In the genomic region with DNA sequence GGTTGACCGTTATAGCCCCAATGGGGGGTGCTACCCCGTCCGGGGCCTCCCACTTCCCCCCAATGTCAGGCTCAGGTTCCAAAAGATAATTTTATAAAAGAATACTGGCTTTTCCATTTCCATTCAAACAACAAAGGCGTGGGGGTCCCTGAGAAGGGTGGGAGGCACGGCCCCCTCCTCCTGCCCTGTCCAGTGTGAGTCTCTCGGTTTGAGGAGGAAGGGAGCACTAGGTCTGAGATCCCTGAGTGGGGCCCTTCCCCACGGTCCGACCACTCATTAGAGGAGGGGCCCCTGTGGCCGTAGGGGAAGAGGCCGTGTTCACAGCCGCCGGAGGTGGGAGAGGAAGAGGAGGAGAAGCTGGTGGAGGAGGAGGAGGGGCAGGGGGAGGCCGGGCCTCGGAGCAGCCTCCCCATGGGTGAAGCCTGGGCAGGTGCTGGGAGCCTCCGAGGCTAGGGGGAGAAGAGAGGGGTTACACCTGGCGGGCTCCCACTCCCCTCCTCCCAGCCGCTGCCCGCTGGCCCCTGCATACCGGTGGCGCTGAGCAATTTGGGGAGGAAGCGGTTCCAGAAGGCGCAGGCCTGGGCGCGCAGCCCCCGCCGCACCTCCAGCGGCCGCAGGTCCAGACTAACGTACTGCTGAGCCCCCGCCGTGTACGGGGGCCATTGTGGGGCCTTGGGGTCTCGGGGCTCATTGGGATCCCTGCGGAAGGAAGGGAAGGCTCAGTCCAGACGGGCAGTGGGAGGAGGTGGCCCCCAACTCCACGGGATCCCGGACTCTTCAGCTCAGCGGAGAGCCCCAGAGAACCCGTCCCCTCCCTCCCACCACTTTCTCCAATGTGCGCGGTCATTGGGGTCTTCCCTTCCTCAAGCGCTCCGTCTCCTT, we compare ENCODE assay signal across 8 cellular contexts. TPM values are rescaled to one million over a fixed set of nuclear protein-coding genes. Genes with fewer than 3 reads are reported as not detected.
DNase-seq lines count a peak whose midpoint lies in the region; ATAC-seq, FAIRE-seq and TF ChIP-seq lines count a peak whose summit lies in the region.

No MANE protein-coding gene starts in this region.

- peak overlapping the region; percentile 64 to 92 for H3K9ac ChIP-seq in K562 (ENCODE audit: insufficient read depth in 1 of 2, low read depth in 2 of 2, low read length in 2 of 2)

- CTCF ChIA-PET in K562 (lab: Yijun Ruan, JAX; ENCODE audit: low intra/inter-chr PET ratio): interaction anchor here (0.6 kb wide), 1 partner anchor 20 kb away, joined by 3 read pairs; no protein-coding TSS in a partner anchor

- TF ChIP-seq CTCF in heart left ventricle (IDR thresholded peaks at IDR 0.05) (no peak), K562 (IDR thresholded peaks at IDR 0.05 in 2 of 3, conservative IDR thresholded peaks at IDR 0.05 in 1 of 3; ENCODE audit: insufficient read depth in 2 of 3, low read depth in 1 of 3, low read length in 3 of 3) (no peak), lung (IDR thresholded peaks at IDR 0.05; ENCODE audit: control extremely low read depth, extremely low read depth) (no peak)

- no peak for ATAC-seq in heart left ventricle
- no peak for ATAC-seq in K562
- ATAC-seq in lung (ENCODE audit: insufficient read depth, low FRiP score): no peak

- FAIRE-seq in K562 (lab: Jason Lieb, UNC): no peak

- 15 to 26% (median 21%) methylated on average over 34 to 43 of the region's 43 CpGs for WGBS in heart left ventricle, 4 donors
- 57% methylated on average over 25 of the region's 43 CpGs for WGBS in K562 (ENCODE audit: insufficient coverage, low coverage, missing lambda C conversion rate)
- 12 to 19% methylated on average over 33 to 43 of the region's 43 CpGs for WGBS in lung, 2 donors

- TF ChIP-seq EP300 in K562 (IDR thresholded peaks at IDR 0.05; ENCODE audit: low read length): no peak

- peak overlapping the region; percentile 48 to 81 (median 73) for H3K4me3 ChIP-seq in heart left ventricle
- peak overlapping the region; percentile 54 for H3K4me3 ChIP-seq in K562
- H3K4me3 ChIP-seq in lung: no peak overlapping the region

- H3K79me2 ChIP-seq in K562 (ENCODE audit: control insufficient read depth, insufficient read depth, low read length): peaks cover 38% of the 10 kb centered on the region

- peaks cover 2 to 30% (median 28%) of the 10 kb centered on the region in 9 donors for H3K36me3 ChIP-seq in heart left ventricle
- H3K36me3 ChIP-seq in K562 (ENCODE audit: control insufficient read depth, insufficient read depth, low read length): peaks cover 31% of the 10 kb centered on the region
- peaks cover 5 to 23% of the 10 kb centered on the region in 2 donors for H3K36me3 ChIP-seq in lung (ENCODE audit: control insufficient read depth in 2 of 2, insufficient read depth in 2 of 2, low read length in 2 of 2)

- H3K27ac ChIP-seq in heart left ventricle (peak overlapping the region in 11 of 12 donors; percentile 76 to 93 (median 91)), K562 (ENCODE audit: extremely low read depth, low read depth, low read length) (peak overlapping the region; percentile 77), lung (ENCODE audit: low read depth in 1 of 2, low read length in 1 of 2) (peak overlapping the region; percentile 83 to 94), caudate nucleus (ENCODE audit: low read depth, low read length) (no peak overlapping the region)

- H3K9me1 ChIP-seq in K562 (ENCODE audit: control insufficient read depth, insufficient read depth, low read length): peaks cover 5% of the 10 kb centered on the region

- H3K9me3 ChIP-seq in heart left ventricle: no peaks in the 10 kb centered on the region
- no peaks in the 10 kb centered on the region for H3K9me3 ChIP-seq in K562 (replicated peaks; ENCODE audit: control insufficient read depth, insufficient read depth, low read depth, low read length)
- H3K9me3 ChIP-seq in lung (ENCODE audit: control insufficient read depth in 2 of 2, insufficient read depth in 1 of 2, low read length in 1 of 2): no peaks in the 10 kb centered on the region

- in situ Hi-C loops in K562 (cut with MboI): loop anchor here (5.0 kb wide), 1 partner anchor 166 kb away; no protein-coding TSS in a partner anchor

- H3K4me2 ChIP-seq in K562 (ENCODE audit: insufficient read depth, low read length): peak overlapping the region; percentile 87

- POLR2A ChIA-PET in K562 (lab: Yijun Ruan, JAX): interaction anchor here (0.9 to 6.3 kb wide), 4 partner anchors 15 to 382 kb away, joined by 3 to 144 read pairs (median 4); partner anchors contain the start of gene SRRT

- H3K4me1 ChIP-seq in heart left ventricle (peaks cover 6 to 63% (median 36%) of the 10 kb centered on the region in 12 donors), K562 (replicated peaks in 1 of 2; ENCODE audit: control insufficient read depth in 2 of 2, insufficient read depth in 2 of 2, low read length in 2 of 2) (peaks cover 33 to 95% of the 10 kb centered on the region in 2 experiments), lung (ENCODE audit: control insufficient read depth in 2 of 2, insufficient read depth in 2 of 2, low read length in 2 of 2) (peaks cover 4 to 23% of the 10 kb centered on the region in 2 donors)

- no peak for TF ChIP-seq RAD21 in K562 (CRISPR knock-in tag; conservative IDR thresholded peaks at IDR 0.05 in 1 of 2, IDR thresholded peaks at IDR 0.05 in 1 of 2)

- H2AFZ ChIP-seq in K562 (ENCODE audit: low read depth, low read length): peak overlapping the region; percentile 79

- intact Hi-C loops in heart left ventricle (cut with DNase I) (loop anchor here in 5 of 10 donors (5.0 to 10.0 kb wide), 7 partner anchors 186 to 404 kb away; no protein-coding TSS in a partner anchor), cardiac septum (cut with DNase I) (loop anchor here (10.0 kb wide), 1 partner anchor 274 kb away; the partner anchor contains the start of gene VGF), K562 (cut with micrococcal nuclease) (no loop called here)

- no TSS peak for BruUV-seq in K562 (replicated peaks; lab: Mats Ljungman, UMichigan)

- H3K27me3 ChIP-seq in heart left ventricle: peaks cover 4 to 43% (median 14%) of the 10 kb centered on the region in 9 donors
- H3K27me3 ChIP-seq in K562 (ENCODE audit: control insufficient read depth in 2 of 2, insufficient read depth in 2 of 2, low read length in 2 of 2): no peaks in the 10 kb centered on the region
- H3K27me3 ChIP-seq in lung (ENCODE audit: control insufficient read depth, insufficient read depth): no peaks in the 10 kb centered on the region

- H4K20me1 ChIP-seq in K562 (replicated peaks; ENCODE audit: control insufficient read depth, insufficient read depth, low read length): peaks cover 21% of the 10 kb centered on the region

- peak in 2 of 5 donors; percentile 34 to 60 for DNase-seq in heart left ventricle
- no peak for DNase-seq in cardiac septum (ENCODE audit: low spot score)
- DNase-seq in K562 (ENCODE audit: extremely low read depth in 1 of 4, low spot score in 3 of 4): peak; percentile 41 to 55 (median 51)
- no peak for DNase-seq in lung (ENCODE audit: low spot score)
- peak; percentile 57 for DNase-seq in ureter (ENCODE audit: low spot score)
- no peak for DNase-seq in NCI-H2196 (lab: John Stamatoyannopoulos, UW; ENCODE audit: unreplicated experiment)
- DNase-seq in caudate nucleus (lab: John Stamatoyannopoulos, UW): no peak
- DNase-seq in NCI-H2107 treated with DMSO at 0.1 percent for 48 hours (lab: John Stamatoyannopoulos, UW; ENCODE audit: unreplicated experiment): no peak

- TF ChIP-seq POLR2A in heart left ventricle (IDR thresholded peaks at IDR 0.05): no peak
- TF ChIP-seq POLR2A in K562 (conservative IDR thresholded peaks at IDR 0.05): no peak

RNA-seq across cellular contexts. Expression of gene UFSP1, which starts 1.4 kb away (rescaled TPM):
- total RNA-seq in heart left ventricle (1 to 10 TPM; 1.0 to 3.4 (median 1.6) TPM), cardiac septum (2.1 TPM), K562 (2014; rRNA removed) (18.8 and 20.9 TPM in 2 replicates), K562 (2014; rRNA removed; fragmentation: Illumina TruSeq; extraction: Trizol) (1.4 and 2.1 TPM in 2 replicates), K562 (2015; rRNA removed; fragmentation: Illumina TruSeq; extraction: Trizol) (3.5 and 3.7 TPM in 2 replicates), K562 (2021) (7.8 and 8.5 TPM in 2 replicates), lung (1 to 10 TPM; 1.5 to 5.8 TPM), ureter (4.6 TPM)
- polyA plus RNA-seq in heart left ventricle (1 to 10 TPM; 3.4 TPM), K562 (2011; rRNA removed) (1.7 and 2.3 TPM in 2 replicates), K562 (2014; fragmentation: Illumina TruSeq; extraction: Trizol) (1.3 and 2.0 TPM in 2 replicates), K562 (2014; fragmentation: Nextera tagmentation; extraction: Ambion mirVana) (under 1 TPM; 0.50 to 0.53 TPM), K562 (2014; rRNA removed) (13.5 and 14.3 TPM in 2 replicates), lung (1 to 10 TPM; 5.2 to 6.2 TPM)
- 2.3 and 9.4 TPM in 2 replicates for total RNA-seq in K562 (2011; cell fraction: chromatin; rRNA removed; ENCODE audit: low replicate concordance)
- total RNA-seq in K562 (2011; cell fraction: nucleolus; rRNA removed): 15.4 and 16.7 TPM in 2 replicates
- total RNA-seq in K562 (2011; cell fraction: nucleoplasm; rRNA removed): 6.6 and 8.9 TPM in 2 replicates
- 1.4 and 7.3 TPM in 2 replicates for polyA plus RNA-seq in K562 (2011; cell fraction: cytosol; rRNA removed)
- 2.0 and 9.3 TPM in 2 replicates for polyA plus RNA-seq in K562 (2011; cell fraction: nucleus; rRNA removed)
- 4.0 and 6.4 TPM in 2 replicates for polyA plus RNA-seq in K562 (2012)
- 1.4 and 2.4 TPM in 2 replicates for polyA minus RNA-seq in K562 (2011; rRNA and poly(A)+ RNA removed)
- 3.8 and 6.0 TPM in 2 replicates for polyA minus RNA-seq in K562 (2011; cell fraction: cytosol; rRNA and poly(A)+ RNA removed)
- polyA minus RNA-seq in K562 (2011; cell fraction: nucleus; rRNA and poly(A)+ RNA removed): 13.9 and 15.2 TPM in 2 replicates

RNA-seq across cellular contexts. Expression of gene ACHE, which starts 4.8 kb away (rescaled TPM):
- total RNA-seq in heart left ventricle: 1 to 10 TPM in 4 of 9 donors, under 1 TPM in 5; 0.44 to 2.1 (median 0.78) TPM
- under 1 TPM; 0.58 to 0.69 TPM for polyA plus RNA-seq in heart left ventricle
- total RNA-seq in cardiac septum: 2.1 TPM
- 9.6 and 34.7 TPM in 2 replicates for total RNA-seq in K562 (2011; cell fraction: chromatin; rRNA removed; ENCODE audit: low replicate concordance)
- total RNA-seq in K562 (2011; cell fraction: nucleolus; rRNA removed): 25.8 and 31.3 TPM in 2 replicates
- total RNA-seq in K562 (2011; cell fraction: nucleoplasm; rRNA removed): 17.1 and 17.3 TPM in 2 replicates
- total RNA-seq in K562 (2014; rRNA removed): 2.7 and 4.0 TPM in 2 replicates
- total RNA-seq in K562 (2014; rRNA removed; fragmentation: Illumina TruSeq; extraction: Trizol): 0.54 and 0.84 TPM in 2 replicates
- total RNA-seq in K562 (2015; rRNA removed; fragmentation: Illumina TruSeq; extraction: Trizol): 0.51 and 0.87 TPM in 2 replicates
- total RNA-seq in K562 (2021): 7.5 and 8.8 TPM in 2 replicates
- polyA plus RNA-seq in K562 (2011; rRNA removed): 2.5 and 2.8 TPM in 2 replicates
- polyA plus RNA-seq in K562 (2011; cell fraction: cytosol; rRNA removed): 1.4 and 6.8 TPM in 2 replicates
- 9.7 and 46.1 TPM in 2 replicates for polyA plus RNA-seq in K562 (2011; cell fraction: nucleus; rRNA removed)
- 2.2 and 3.3 TPM in 2 replicates for polyA plus RNA-seq in K562 (2012)
- 1.9 and 4.2 TPM in 2 replicates for polyA plus RNA-seq in K562 (2014; fragmentation: Illumina TruSeq; extraction: Trizol)
- under 1 TPM; 0.04 to 0.06 TPM for polyA plus RNA-seq in K562 (2014; fragmentation: Nextera tagmentation; extraction: Ambion mirVana)
- polyA plus RNA-seq in K562 (2014; rRNA removed): 8.0 and 9.3 TPM in 2 replicates
- 0.21 and 1.3 TPM in 2 replicates for polyA minus RNA-seq in K562 (2011; rRNA and poly(A)+ RNA removed)
- 1.2 and 5.0 TPM in 2 replicates for polyA minus RNA-seq in K562 (2011; cell fraction: cytosol; rRNA and poly(A)+ RNA removed)
- polyA minus RNA-seq in K562 (2011; cell fraction: nucleus; rRNA and poly(A)+ RNA removed): 3.3 and 3.9 TPM in 2 replicates
- 1 to 10 TPM; 7.2 to 8.2 TPM for total RNA-seq in lung
- polyA plus RNA-seq in lung: 1 to 10 TPM; 2.6 to 6.2 TPM
- 4.0 TPM for total RNA-seq in ureter

RNA-seq across cellular contexts. Expression of gene SRRT, which starts 16.0 kb away (rescaled TPM):
- total RNA-seq in heart left ventricle (10 to 100 TPM; 31.0 to 62.2 (median 49.5) TPM), cardiac septum (62.9 TPM), K562 (2014; rRNA removed) (155 and 156 TPM in 2 replicates), K562 (2014; rRNA removed; fragmentation: Illumina TruSeq; extraction: Trizol) (51.8 and 71.6 TPM in 2 replicates), K562 (2015; rRNA removed; fragmentation: Illumina TruSeq; extraction: Trizol) (80.6 and 84.4 TPM in 2 replicates), K562 (2021) (238 and 263 TPM in 2 replicates), lung (100 to 1,000 TPM in 1 of 2 donors, 10 to 100 TPM in 1; 58.5 to 120 TPM), ureter (133 TPM)
- polyA plus RNA-seq in heart left ventricle (10 to 100 TPM; 38.0 to 49.7 TPM), K562 (2011; rRNA removed) (36.5 and 68.2 TPM in 2 replicates), K562 (2014; fragmentation: Illumina TruSeq; extraction: Trizol) (143 and 145 TPM in 2 replicates), K562 (2014; fragmentation: Nextera tagmentation; extraction: Ambion mirVana) (10 to 100 TPM; 10.3 to 16.7 TPM), K562 (2014; rRNA removed) (140 and 171 TPM in 2 replicates), lung (10 to 100 TPM; 76.1 to 79.8 TPM)
- 448 and 751 TPM in 2 replicates for total RNA-seq in K562 (2011; cell fraction: chromatin; rRNA removed; ENCODE audit: low replicate concordance)
- total RNA-seq in K562 (2011; cell fraction: nucleolus; rRNA removed): 282 and 327 TPM in 2 replicates
- total RNA-seq in K562 (2011; cell fraction: nucleoplasm; rRNA removed): 310 and 324 TPM in 2 replicates
- 31.1 and 47.3 TPM in 2 replicates for polyA plus RNA-seq in K562 (2011; cell fraction: cytosol; rRNA removed)
- polyA plus RNA-seq in K562 (2011; cell fraction: nucleus; rRNA removed): 397 and 581 TPM in 2 replicates
- 151 and 218 TPM in 2 replicates for polyA plus RNA-seq in K562 (2012)
- 33.4 and 36.1 TPM in 2 replicates for polyA minus RNA-seq in K562 (2011; rRNA and poly(A)+ RNA removed)
- 63.2 and 87.3 TPM in 2 replicates for polyA minus RNA-seq in K562 (2011; cell fraction: cytosol; rRNA and poly(A)+ RNA removed)
- 122 and 159 TPM in 2 replicates for polyA minus RNA-seq in K562 (2011; cell fraction: nucleus; rRNA and poly(A)+ RNA removed)

RNA-seq across cellular contexts. Expression of gene TRIP6, which starts 23.7 kb away (rescaled TPM):
- 10 to 100 TPM in 8 of 9 donors, 1 to 10 TPM in 1; 9.2 to 37.3 (median 17.1) TPM for total RNA-seq in heart left ventricle
- 10 to 100 TPM; 10.6 to 23.1 TPM for polyA plus RNA-seq in heart left ventricle
- 24.4 TPM for total RNA-seq in cardiac septum
- total RNA-seq in K562 (2011; cell fraction: chromatin; rRNA removed; ENCODE audit: low replicate concordance): 66.0 and 118 TPM in 2 replicates
- 92.2 and 99.2 TPM in 2 replicates for total RNA-seq in K562 (2011; cell fraction: nucleolus; rRNA removed)
- 66.9 and 80.3 TPM in 2 replicates for total RNA-seq in K562 (2011; cell fraction: nucleoplasm; rRNA removed)
- total RNA-seq in K562 (2014; rRNA removed): 104 and 108 TPM in 2 replicates
- 28.3 and 28.9 TPM in 2 replicates for total RNA-seq in K562 (2014; rRNA removed; fragmentation: Illumina TruSeq; extraction: Trizol)
- total RNA-seq in K562 (2015; rRNA removed; fragmentation: Illumina TruSeq; extraction: Trizol): 85.7 and 90.5 TPM in 2 replicates
- total RNA-seq in K562 (2021): 141 and 148 TPM in 2 replicates
- 48.5 and 54.0 TPM in 2 replicates for polyA plus RNA-seq in K562 (2011; rRNA removed)
- polyA plus RNA-seq in K562 (2011; cell fraction: cytosol; rRNA removed): 55.2 and 103 TPM in 2 replicates
- 104 and 125 TPM in 2 replicates for polyA plus RNA-seq in K562 (2011; cell fraction: nucleus; rRNA removed)
- polyA plus RNA-seq in K562 (2012): 96.4 and 111 TPM in 2 replicates
- 35.6 and 78.2 TPM in 2 replicates for polyA plus RNA-seq in K562 (2014; fragmentation: Illumina TruSeq; extraction: Trizol)
- 10 to 100 TPM in 1 of 2 experiments, 1 to 10 TPM in 1; 5.9 to 12.0 TPM for polyA plus RNA-seq in K562 (2014; fragmentation: Nextera tagmentation; extraction: Ambion mirVana)
- 103 and 112 TPM in 2 replicates for polyA plus RNA-seq in K562 (2014; rRNA removed)
- polyA minus RNA-seq in K562 (2011; rRNA and poly(A)+ RNA removed): 16.6 and 36.4 TPM in 2 replicates
- polyA minus RNA-seq in K562 (2011; cell fraction: cytosol; rRNA and poly(A)+ RNA removed): 27.3 and 36.2 TPM in 2 replicates
- 31.2 and 31.5 TPM in 2 replicates for polyA minus RNA-seq in K562 (2011; cell fraction: nucleus; rRNA and poly(A)+ RNA removed)
- 10 to 100 TPM; 43.5 to 81.8 TPM for total RNA-seq in lung
- polyA plus RNA-seq in lung: 10 to 100 TPM; 41.4 to 61.2 TPM
- total RNA-seq in ureter: 120 TPM

RNA-seq across cellular contexts. Expression of gene SLC12A9, which starts 38.4 kb away (rescaled TPM):
- total RNA-seq in heart left ventricle (10 to 100 TPM in 1 of 9 donors, 1 to 10 TPM in 8; 4.6 to 23.6 (median 7.0) TPM), cardiac septum (6.9 TPM), K562 (2014; rRNA removed) (10.7 and 13.8 TPM in 2 replicates), K562 (2014; rRNA removed; fragmentation: Illumina TruSeq; extraction: Trizol) (3.3 and 6.1 TPM in 2 replicates), K562 (2015; rRNA removed; fragmentation: Illumina TruSeq; extraction: Trizol) (7.9 and 10.7 TPM in 2 replicates), K562 (2021) (18.7 and 20.2 TPM in 2 replicates), lung (10 to 100 TPM; 28.5 to 49.1 TPM), ureter (41.9 TPM)
- polyA plus RNA-seq in heart left ventricle (10 to 100 TPM in 1 of 2 donors, 1 to 10 TPM in 1; 6.4 to 10.5 TPM), K562 (2011; rRNA removed) (8.4 and 10.6 TPM in 2 replicates), K562 (2014; fragmentation: Illumina TruSeq; extraction: Trizol) (11.7 and 13.7 TPM in 2 replicates), K562 (2014; fragmentation: Nextera tagmentation; extraction: Ambion mirVana) (under 1 TPM; 0.06 to 0.17 TPM), K562 (2014; rRNA removed) (14.6 and 15.6 TPM in 2 replicates), lung (10 to 100 TPM; 29.2 to 52.6 TPM)
- total RNA-seq in K562 (2011; cell fraction: chromatin; rRNA removed; ENCODE audit: low replicate concordance): 27.9 and 65.1 TPM in 2 replicates
- 41.7 and 43.0 TPM in 2 replicates for total RNA-seq in K562 (2011; cell fraction: nucleolus; rRNA removed)
- total RNA-seq in K562 (2011; cell fraction: nucleoplasm; rRNA removed): 36.7 and 51.5 TPM in 2 replicates
- 7.7 and 17.8 TPM in 2 replicates for polyA plus RNA-seq in K562 (2011; cell fraction: cytosol; rRNA removed)
- 38.4 and 65.5 TPM in 2 replicates for polyA plus RNA-seq in K562 (2011; cell fraction: nucleus; rRNA removed)
- polyA plus RNA-seq in K562 (2012): 14.9 and 15.6 TPM in 2 replicates
- 3.3 and 4.6 TPM in 2 replicates for polyA minus RNA-seq in K562 (2011; rRNA and poly(A)+ RNA removed)
- polyA minus RNA-seq in K562 (2011; cell fraction: cytosol; rRNA and poly(A)+ RNA removed): 8.4 and 8.9 TPM in 2 replicates
- polyA minus RNA-seq in K562 (2011; cell fraction: nucleus; rRNA and poly(A)+ RNA removed): 5.8 and 7.0 TPM in 2 replicates

Comparison
In these comparisons a context has a peak if more than half of its experiments do, and no peak if none do; other contexts are left out.
1. DNase-seq: peak in K562 (4 of 4) and ureter (single experiment); none in cardiac septum (single experiment), lung (single experiment), NCI-H2196 (single experiment), caudate nucleus (0 of 61) and NCI-H2107 treated with DMSO at 0.1 percent for 48 hours (single experiment).